Comparison of ENCODE assay signal across 1 cellular context in genomic region chr2:171893824-171894611, GRCh38.
A peak's percentile ranks its signal among the peaks of the same experiment; 100 is the strongest.
TF ChIP-seq lines count a peak whose summit lies in the region.

A gene with protein sequence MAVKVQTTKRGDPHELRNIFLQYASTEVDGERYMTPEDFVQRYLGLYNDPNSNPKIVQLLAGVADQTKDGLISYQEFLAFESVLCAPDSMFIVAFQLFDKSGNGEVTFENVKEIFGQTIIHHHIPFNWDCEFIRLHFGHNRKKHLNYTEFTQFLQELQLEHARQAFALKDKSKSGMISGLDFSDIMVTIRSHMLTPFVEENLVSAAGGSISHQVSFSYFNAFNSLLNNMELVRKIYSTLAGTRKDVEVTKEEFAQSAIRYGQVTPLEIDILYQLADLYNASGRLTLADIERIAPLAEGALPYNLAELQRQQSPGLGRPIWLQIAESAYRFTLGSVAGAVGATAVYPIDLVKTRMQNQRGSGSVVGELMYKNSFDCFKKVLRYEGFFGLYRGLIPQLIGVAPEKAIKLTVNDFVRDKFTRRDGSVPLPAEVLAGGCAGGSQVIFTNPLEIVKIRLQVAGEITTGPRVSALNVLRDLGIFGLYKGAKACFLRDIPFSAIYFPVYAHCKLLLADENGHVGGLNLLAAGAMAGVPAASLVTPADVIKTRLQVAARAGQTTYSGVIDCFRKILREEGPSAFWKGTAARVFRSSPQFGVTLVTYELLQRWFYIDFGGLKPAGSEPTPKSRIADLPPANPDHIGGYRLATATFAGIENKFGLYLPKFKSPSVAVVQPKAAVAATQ (minus strand): TSS chr2:171894244. CDS start chr2:171894214, 30 bp downstream.

TF ChIP-seq in K562, 482 proteins besides CTCF, POLR2A, EP300 and RAD21 (continued from another document and continues in another):
- TF ChIP-seq EZH2 (IDR thresholded peaks at IDR 0.05; ENCODE audit: borderline replicate concordance, low read depth, low read length) (no peak), ZNF124 (CRISPR knock-in tag; IDR thresholded peaks at IDR 0.05) (no peak), MEF2A (IDR thresholded peaks at IDR 0.05; ENCODE audit: control insufficient read depth, low read depth, low read length) (no peak), SMAD2 (IDR thresholded peaks at IDR 0.05; ENCODE audit: low read depth, low read length) (no peak), SNRNP70 (optimal IDR thresholded peaks at IDR 0.05; ENCODE audit: low read depth, low read length) (no peak), BRF1 (IDR thresholded peaks at IDR 0.05; ENCODE audit: borderline replicate concordance, extremely low read depth, insufficient read length) (no peak), ZFPM2 (CRISPR knock-in tag; IDR thresholded peaks at IDR 0.05) (no peak), PML (IDR thresholded peaks at IDR 0.05; ENCODE audit: low read length) (peak; percentile 80), ZHX1 (conservative IDR thresholded peaks at IDR 0.05; ENCODE audit: low read length) (no peak), DNMT1 (IDR thresholded peaks at IDR 0.05) (no peak), ZBTB17 (CRISPR knock-in tag; IDR thresholded peaks at IDR 0.05) (0 out of 2 replicates have a peak, but pooled peaks have one; percentile 48), HDAC8 (tag; IDR thresholded peaks at IDR 0.05) (no peak), NBN (IDR thresholded peaks at IDR 0.05; ENCODE audit: low read depth) (peak; percentile 69), CREB5 (CRISPR knock-in tag; IDR thresholded peaks at IDR 0.05) (no peak), TCF7L2 (IDR thresholded peaks at IDR 0.05; ENCODE audit: low read depth, low read length) (no peak), CHD2 (IDR thresholded peaks at IDR 0.05; ENCODE audit: low read depth, low read length) (no peak; the same call in 1 of the 2 replicates), GATAD2B (IDR thresholded peaks at IDR 0.05; ENCODE audit: borderline replicate concordance) (0 out of 2 replicates have a peak, but pooled peaks have one; percentile 64), STAT5A (IDR thresholded peaks at IDR 0.05; ENCODE audit: borderline replicate concordance, low read length) (no peak; the same call in 1 of the 2 replicates), MED1 (CRISPR knock-in tag; IDR thresholded peaks at IDR 0.05; ENCODE audit: borderline replicate concordance) (0 out of 2 replicates have a peak, but pooled peaks have one; percentile 36), CLOCK (CRISPR knock-in tag; IDR thresholded peaks at IDR 0.05; ENCODE audit: borderline replicate concordance) (no peak), ZNF316 (IDR thresholded peaks at IDR 0.05) (no peak; the same call in 1 of the 2 replicates), ZNF766 (CRISPR knock-in tag; conservative IDR thresholded peaks at IDR 0.05) (peak; percentile 93), SRSF3 (IDR thresholded peaks at IDR 0.05; ENCODE audit: insufficient read depth, low read length) (no peak), GABPB1 (CRISPR knock-in tag; IDR thresholded peaks at IDR 0.05) (peak; percentile 60; the same call in 1 of the 2 replicates), ZNF184 (CRISPR knock-in tag; IDR thresholded peaks at IDR 0.05) (no peak), ZNF707 (CRISPR knock-in tag; conservative IDR thresholded peaks at IDR 0.05) (no peak), CREB3L1 (IDR thresholded peaks at IDR 0.05; ENCODE audit: borderline replicate concordance, low read depth) (peak; percentile 68; the same call in 1 of the 2 replicates), ZNF277 (CRISPR knock-in tag; IDR thresholded peaks at IDR 0.05; ENCODE audit: borderline replicate concordance) (no peak), MAX (CRISPR knock-in tag; IDR thresholded peaks at IDR 0.05) (peak; percentile 90), SMARCC2 (IDR thresholded peaks at IDR 0.05; ENCODE audit: low read depth) (no peak; the same call in 1 of the 2 replicates), E2F4 (CRISPR knock-in tag; IDR thresholded peaks at IDR 0.05; ENCODE audit: low read depth) (peak; percentile 49; the same call in 1 of the 2 replicates), RBFOX2 (IDR thresholded peaks at IDR 0.05; ENCODE audit: low read depth, low read length) (peak; percentile 97), POLR2H (tag; IDR thresholded peaks at IDR 0.05; ENCODE audit: low read depth) (peak; percentile 71), ZNF174 (CRISPR knock-in tag; IDR thresholded peaks at IDR 0.05) (no peak), SOX6 (IDR thresholded peaks at IDR 0.05) (peak; percentile 55), BCOR (IDR thresholded peaks at IDR 0.05) (peak; percentile 26), HNRNPK (IDR thresholded peaks at IDR 0.05; ENCODE audit: low read depth, low read length, poor library complexity, severe bottlenecking) (peak; percentile 39), ZNF165 (CRISPR knock-in tag; IDR thresholded peaks at IDR 0.05; ENCODE audit: borderline replicate concordance) (no peak), DACH1 (IDR thresholded peaks at IDR 0.05; ENCODE audit: partially characterized antibody) (peak; percentile 22), KDM1A (IDR thresholded peaks at IDR 0.05) (peak; percentile 27 to 29; a peak in 2 of 4 replicates), ATF4 (CRISPR knock-in tag; IDR thresholded peaks at IDR 0.05) (no peak), THRAP3 (IDR thresholded peaks at IDR 0.05; ENCODE audit: borderline replicate concordance) (no peak)
- TF ChIP-seq, protein P1, sequence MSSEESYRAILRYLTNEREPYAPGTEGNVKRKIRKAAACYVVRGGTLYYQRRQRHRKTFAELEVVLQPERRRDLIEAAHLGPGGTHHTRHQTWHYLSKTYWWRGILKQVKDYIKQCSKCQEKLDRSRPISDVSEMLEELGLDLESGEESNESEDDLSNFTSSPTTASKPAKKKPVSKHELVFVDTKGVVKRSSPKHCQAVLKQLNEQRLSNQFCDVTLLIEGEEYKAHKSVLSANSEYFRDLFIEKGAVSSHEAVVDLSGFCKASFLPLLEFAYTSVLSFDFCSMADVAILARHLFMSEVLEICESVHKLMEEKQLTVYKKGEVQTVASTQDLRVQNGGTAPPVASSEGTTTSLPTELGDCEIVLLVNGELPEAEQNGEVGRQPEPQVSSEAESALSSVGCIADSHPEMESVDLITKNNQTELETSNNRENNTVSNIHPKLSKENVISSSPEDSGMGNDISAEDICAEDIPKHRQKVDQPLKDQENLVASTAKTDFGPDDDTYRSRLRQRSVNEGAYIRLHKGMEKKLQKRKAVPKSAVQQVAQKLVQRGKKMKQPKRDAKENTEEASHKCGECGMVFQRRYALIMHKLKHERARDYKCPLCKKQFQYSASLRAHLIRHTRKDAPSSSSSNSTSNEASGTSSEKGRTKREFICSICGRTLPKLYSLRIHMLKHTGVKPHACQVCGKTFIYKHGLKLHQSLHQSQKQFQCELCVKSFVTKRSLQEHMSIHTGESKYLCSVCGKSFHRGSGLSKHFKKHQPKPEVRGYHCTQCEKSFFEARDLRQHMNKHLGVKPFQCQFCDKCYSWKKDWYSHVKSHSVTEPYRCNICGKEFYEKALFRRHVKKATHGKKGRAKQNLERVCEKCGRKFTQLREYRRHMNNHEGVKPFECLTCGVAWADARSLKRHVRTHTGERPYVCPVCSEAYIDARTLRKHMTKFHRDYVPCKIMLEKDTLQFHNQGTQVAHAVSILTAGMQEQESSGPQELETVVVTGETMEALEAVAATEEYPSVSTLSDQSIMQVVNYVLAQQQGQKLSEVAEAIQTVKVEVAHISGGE (CRISPR knock-in tag; IDR thresholded peaks at IDR 0.05) = peak in 1 of 3 experiments; percentile 83; a peak in 2 of 6 replicates
- TF ChIP-seq, protein P2, sequence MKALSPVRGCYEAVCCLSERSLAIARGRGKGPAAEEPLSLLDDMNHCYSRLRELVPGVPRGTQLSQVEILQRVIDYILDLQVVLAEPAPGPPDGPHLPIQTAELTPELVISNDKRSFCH (CRISPR knock-in tag; IDR thresholded peaks at IDR 0.05) = no peak
- TF ChIP-seq, protein P2 (tag; IDR thresholded peaks at IDR 0.05) = peak; percentile 63; the same call in 1 of the 2 replicates
